Comparison of ENCODE assay signal across 16 cellular contexts in genomic region chr9:87816041-87816440, GRCh38.
DNase-seq lines count a peak whose midpoint lies in the region; ATAC-seq and TF ChIP-seq lines count a peak whose summit lies in the region.
"Had no signal": no experiment of that assay in that cellular context is flagged by ENCODE, and none has a peak within 500 bp of the region (broad histone marks: within the 10 kb centered on the region; RNA-seq: fewer than 3 reads in every experiment).

No MANE protein-coding gene starts in this region.

- no peaks in the 10 kb centered on the region for H3K36me3 Mint-ChIP-seq in Calu3 (ENCODE audit: insufficient read depth, unreplicated experiment)
- H3K36me3 Mint-ChIP-seq: activated CD8-positive, alpha-beta memory T cell treated with anti-CD3 and anti-CD28 coated beads, Interleukin-2, amount 10 ng/mL, durations not matched to agents 7 days and 5 days; activated naive CD8-positive, alpha-beta T cell treated with anti-CD3 and anti-CD28 coated beads, Interleukin-2, amount 10 ng/mL, durations not matched to agents 7 days and 5 days had no signal

- no peak for TF ChIP-seq CTCF in coronary artery (IDR thresholded peaks at IDR 0.05)
- no peak for TF ChIP-seq CTCF in Calu3 (IDR thresholded peaks at IDR 0.05; ENCODE audit: unreplicated experiment)

- no peak overlapping the region for H3K27ac Mint-ChIP-seq in Calu3 (ENCODE audit: unreplicated experiment)
- H3K27ac Mint-ChIP-seq: activated CD8-positive, alpha-beta memory T cell treated with anti-CD3 and anti-CD28 coated beads, Interleukin-2, amount 10 ng/mL, durations not matched to agents 7 days and 5 days; activated naive CD8-positive, alpha-beta T cell treated with anti-CD3 and anti-CD28 coated beads, Interleukin-2, amount 10 ng/mL, durations not matched to agents 7 days and 5 days had no signal

- H3K9me3 Mint-ChIP-seq in Calu3 (ENCODE audit: low read depth, unreplicated experiment), result no peaks in the 10 kb centered on the region
- H3K9me3 Mint-ChIP-seq: activated naive CD8-positive, alpha-beta T cell treated with anti-CD3 and anti-CD28 coated beads, Interleukin-2, amount 10 ng/mL, durations not matched to agents 7 days and 5 days had no signal

- H3K27ac ChIP-seq in coronary artery, result no peak overlapping the region
- H3K27ac ChIP-seq: C4-2B, lower lobe of right lung, ovary had no signal

- CTCF ChIA-PET in Calu3 (lab: Charles Lee), result no interaction called here

- intact Hi-C loops in Calu3 (cut with micrococcal nuclease; ENCODE audit: unreplicated experiment), result no loop called here

- DNase-seq in DMS 273 treated with DMSO at 0.1 percent for 48 hours (lab: John Stamatoyannopoulos, UW), result peak; percentile 10
- peak; percentile 8 for DNase-seq in NCI-H2029 (lab: John Stamatoyannopoulos, UW)
- peak; percentile 16 for DNase-seq in astrocyte of the hippocampus (ENCODE audit: low read depth, low spot score)
- DNase-seq in left lobe of liver (ENCODE audit: low spot score), result no peak
- DNase-seq in coronary artery (ENCODE audit: low spot score), result no peak
- DNase-seq in DMS153 (lab: John Stamatoyannopoulos, UW), result no peak
- no peak for DNase-seq in Calu3
- DNase-seq: activated CD8-positive, alpha-beta memory T cell treated with anti-CD3 and anti-CD28 coated beads, Interleukin-2, amount 10 ng/mL, durations not matched to agents 7 days and 5 days; activated naive CD8-positive, alpha-beta T cell treated with anti-CD3 and anti-CD28 coated beads, Interleukin-2, amount 10 ng/mL, durations not matched to agents 7 days and 5 days; lower lobe of right lung; NCI-H1436; ovary; stimulated activated naive CD4-positive, alpha-beta T cell treated with Interleukin-2 at 50 U/mL for 16 hours had no signal

- no peak overlapping the region for H3K4me3 Mint-ChIP-seq in Calu3 (ENCODE audit: low read depth, unreplicated experiment)
- H3K4me3 Mint-ChIP-seq: activated CD8-positive, alpha-beta memory T cell treated with anti-CD3 and anti-CD28 coated beads, Interleukin-2, amount 10 ng/mL, durations not matched to agents 7 days and 5 days; activated naive CD8-positive, alpha-beta T cell treated with anti-CD3 and anti-CD28 coated beads, Interleukin-2, amount 10 ng/mL, durations not matched to agents 7 days and 5 days had no signal

- H3K4me3 ChIP-seq in coronary artery, result no peak overlapping the region
- H3K4me3 ChIP-seq: lower lobe of right lung, ovary had no signal

- no peaks in the 10 kb centered on the region for H3K4me1 Mint-ChIP-seq in Calu3 (ENCODE audit: low read depth, unreplicated experiment)

- no TSS peak for BruUV-seq in Calu3 (replicated peaks; lab: Mats Ljungman, UMichigan)

- peak; percentile 51 for ATAC-seq in left lobe of liver
- no peak for ATAC-seq in GM19452 (IDR thresholded peaks at IDR 0.05; ENCODE audit: unreplicated experiment)
- ATAC-seq: activated CD8-positive, alpha-beta memory T cell treated with anti-CD3 and anti-CD28 coated beads, Interleukin-2, amount 10 ng/mL, durations not matched to agents 7 days and 5 days; lower lobe of right lung; Panc1 had no signal

- H3K27me3 Mint-ChIP-seq in Calu3 (ENCODE audit: unreplicated experiment), result no peaks in the 10 kb centered on the region

Comparison
In these comparisons a context has a peak if more than half of its experiments do, and no peak if none do; other contexts are left out.
1. DNase-seq: peak in DMS 273 treated with DMSO at 0.1 percent for 48 hours (single experiment), NCI-H2029 (single experiment) and astrocyte of the hippocampus (single experiment); none in left lobe of liver (single experiment), coronary artery (single experiment), DMS153 (single experiment) and Calu3 (single experiment).